In the genomic region with DNA sequence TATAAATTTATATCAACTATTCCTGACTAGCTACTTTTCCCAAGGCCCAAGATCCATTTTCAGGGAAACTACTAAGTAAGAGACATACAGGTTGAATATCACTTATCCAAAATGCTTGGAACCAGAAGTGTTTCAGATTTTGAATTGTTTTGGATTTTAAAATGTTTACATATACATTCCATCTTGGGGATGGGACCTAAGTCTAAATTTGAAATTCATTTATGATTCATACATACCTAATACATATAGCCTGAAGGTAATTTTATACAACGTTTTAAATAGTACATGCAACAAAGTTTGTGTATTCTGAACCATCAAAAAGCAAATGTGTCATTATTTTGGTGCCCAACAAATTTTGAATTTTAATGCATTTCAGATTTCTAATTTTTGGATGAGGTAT, we compare ENCODE assay signal across 24 cellular contexts.
DNase-seq lines count a peak whose midpoint lies in the region; ATAC-seq, FAIRE-seq and TF ChIP-seq lines count a peak whose summit lies in the region.
"Had no signal": no experiment of that assay in that cellular context is flagged by ENCODE, and none has a peak within 500 bp of the region (broad histone marks: within the 10 kb centered on the region; RNA-seq: fewer than 3 reads in every experiment).

No MANE protein-coding gene starts in this region.

- no peaks in the 10 kb centered on the region for H3K79me2 ChIP-seq in mammary epithelial cell (ENCODE audit: insufficient read depth, low read length)

- FAIRE-seq in islet of Langerhans (lab: Jason Lieb, UNC), result peak; percentile 5
- FAIRE-seq: A549, D721Med, GM19239 had no signal

- WGBS in mammary epithelial cell (ENCODE audit: low coverage, missing lambda C conversion rate), result 0% methylated on average over 1 of the region's 1 CpG

- in situ Hi-C loops in mammary epithelial cell (cut with MboI; ENCODE audit: low sequenced_read_pairs in 2 of 2), result no loop called here

- no peak for TF ChIP-seq POLR2A in breast epithelium (IDR thresholded peaks at IDR 0.05)

- H3K4me1 Mint-ChIP-seq in endothelial cell (ENCODE audit: unreplicated experiment), result no peaks in the 10 kb centered on the region
- H3K4me1 Mint-ChIP-seq: CD14-positive monocyte, H9 had no signal

- no peak overlapping the region for H3K4me3 Mint-ChIP-seq in endothelial cell (ENCODE audit: unreplicated experiment)
- H3K4me3 Mint-ChIP-seq: CD14-positive monocyte; CD4-positive, alpha-beta T cell; CD8-positive, alpha-beta memory T cell; GM23338; H9 had no signal

- TF ChIP-seq CTCF in mammary epithelial cell (conservative IDR thresholded peaks at IDR 0.05 in 1 of 2, IDR thresholded peaks at IDR 0.05 in 1 of 2; ENCODE audit: extremely low read depth in 1 of 2, insufficient read depth in 1 of 2, low read depth in 1 of 2, low read length in 2 of 2) (no peak), breast epithelium (IDR thresholded peaks at IDR 0.05) (no peak), RWPE1 (conservative IDR thresholded peaks at IDR 0.05; ENCODE audit: low read depth) (no peak), endothelial cell (IDR thresholded peaks at IDR 0.05; ENCODE audit: unreplicated experiment) (no peak)

- DNase-seq in mammary epithelial cell (no peak), breast epithelium (ENCODE audit: low spot score in 2 of 2) (no peak), RWPE1 (ENCODE audit: low spot score) (peak; percentile 9), endothelial cell (ENCODE audit: low spot score) (no peak), substantia nigra (lab: John Stamatoyannopoulos, UW) (no peak)
- DNase-seq: 8988T; ACHN; AML-193; BE2C; CD4-positive, alpha-beta T cell; CD8-positive, alpha-beta memory T cell; DMS 273 treated with DMSO at 0.1 percent for 48 hours; DMS53; DMS79 treated with DMSO at 0.1 percent for 48 hours; H9 had no signal

- intact Hi-C loops in mammary epithelial cell (cut with micrococcal nuclease) (no loop called here), breast epithelium (cut with DNase I; ENCODE audit: low total_unique reads) (loop anchor here (10.0 kb wide), 1 partner anchor 621 kb away; a partner anchor contains a TSS)

- H3K27me3 ChIP-seq in mammary epithelial cell (ENCODE audit: insufficient read depth, low read length) (no peaks in the 10 kb centered on the region), breast epithelium (no peaks in the 10 kb centered on the region)
- H3K27me3 ChIP-seq: BE2C; BLaER1 treated with 17β-estradiol and CSF1 and Interleukin-3, amounts not matched to agents 10 nM and 100 nM had no signal

- CTCF ChIA-PET in mammary epithelial cell (lab: Charles Lee; ENCODE audit: low non-redundant PET), result no interaction called here
- CTCF ChIA-PET in RWPE1 (lab: Yijun Ruan, JAX), result interaction anchor here (0.6 kb wide), 1 partner anchor 228 kb away, joined by 3 read pairs; no protein-coding TSS in a partner anchor

- no peaks in the 10 kb centered on the region for H4K20me1 ChIP-seq in mammary epithelial cell (ENCODE audit: insufficient read depth, low read length)
- H4K20me1 ChIP-seq: BLaER1 treated with 17β-estradiol and CSF1 and Interleukin-3, amounts not matched to agents 10 nM and 100 nM had no signal

- no peak overlapping the region for H2AFZ ChIP-seq in mammary epithelial cell (ENCODE audit: low read depth, low read length)
- H2AFZ ChIP-seq: GM23338 had no signal

- H3K27me3 Mint-ChIP-seq in endothelial cell (ENCODE audit: unreplicated experiment), result no peaks in the 10 kb centered on the region
- H3K27me3 Mint-ChIP-seq: CD4-positive, alpha-beta T cell; CD8-positive, alpha-beta memory T cell had no signal

- dilution Hi-C loops in mammary epithelial cell (cut with HindIII; ENCODE audit: low sequenced_read_pairs), result no loop called here

- H3K27ac ChIP-seq in mammary epithelial cell (ENCODE audit: insufficient read depth, low read depth, low read length) (no peak overlapping the region), breast epithelium (no peak overlapping the region), RWPE1 (no peak overlapping the region), substantia nigra (ENCODE audit: low read depth, low read length, poor library complexity, severe bottlenecking) (no peak overlapping the region)
- H3K27ac ChIP-seq: A549; BLaER1 treated with 17β-estradiol and CSF1 and Interleukin-3, amounts not matched to agents 10 nM and 100 nM had no signal

- no peaks in the 10 kb centered on the region for H3K9me3 Mint-ChIP-seq in endothelial cell (ENCODE audit: unreplicated experiment)
- H3K9me3 Mint-ChIP-seq: CD14-positive monocyte; CD4-positive, alpha-beta T cell; CD8-positive, alpha-beta memory T cell; GM23338; H9 had no signal

- H3K4me3 ChIP-seq in mammary epithelial cell (replicated peaks in 1 of 3; ENCODE audit: insufficient read depth in 1 of 3, low read depth in 2 of 3, low read length in 3 of 3) (no peak overlapping the region), breast epithelium (no peak overlapping the region)
- H3K4me3 ChIP-seq: A549; BLaER1 treated with 17β-estradiol and CSF1 and Interleukin-3, amounts not matched to agents 10 nM and 100 nM; GM23338 had no signal

- H3K4me1 ChIP-seq in mammary epithelial cell (ENCODE audit: insufficient read depth, low read length), result peaks cover 26% of the 10 kb centered on the region
- H3K4me1 ChIP-seq in breast epithelium, result no peaks in the 10 kb centered on the region
- H3K4me1 ChIP-seq: BE2C; BLaER1 treated with 17β-estradiol and CSF1 and Interleukin-3, amounts not matched to agents 10 nM and 100 nM had no signal

- H3K36me3 Mint-ChIP-seq in endothelial cell (ENCODE audit: low read depth, unreplicated experiment), result no peaks in the 10 kb centered on the region

- peak overlapping the region; percentile 10 for H3K4me2 ChIP-seq in mammary epithelial cell (ENCODE audit: insufficient read depth, low read depth, low read length)
- H3K4me2 ChIP-seq: A549; BLaER1 treated with 17β-estradiol and CSF1 and Interleukin-3, amounts not matched to agents 10 nM and 100 nM; GM23338 had no signal

- no peaks in the 10 kb centered on the region for H3K9me3 ChIP-seq in mammary epithelial cell (replicated peaks; ENCODE audit: insufficient read depth, low read length)
- H3K9me3 ChIP-seq in breast epithelium, result no peaks in the 10 kb centered on the region
- H3K9me3 ChIP-seq: A549; BE2C; BLaER1 treated with 17β-estradiol and CSF1 and Interleukin-3, amounts not matched to agents 10 nM and 100 nM had no signal

- no peak overlapping the region for H3K27ac Mint-ChIP-seq in endothelial cell (ENCODE audit: unreplicated experiment)
- H3K27ac Mint-ChIP-seq: CD14-positive monocyte; CD4-positive, alpha-beta T cell; GM23338 had no signal

- ATAC-seq in GM19328 (IDR thresholded peaks at IDR 0.05; ENCODE audit: unreplicated experiment), result no peak
- ATAC-seq: A549, GM23338, HCT116 had no signal

- no peak overlapping the region for H3K9ac ChIP-seq in mammary epithelial cell (ENCODE audit: insufficient read depth, low read length)
- H3K9ac ChIP-seq: BLaER1 treated with 17β-estradiol and CSF1 and Interleukin-3, amounts not matched to agents 10 nM and 100 nM had no signal

- no TSS peak for BruUV-seq in mammary epithelial cell (replicated peaks; lab: Mats Ljungman, UMichigan)

- no peaks in the 10 kb centered on the region for H3K36me3 ChIP-seq in mammary epithelial cell (ENCODE audit: insufficient read depth, low read length)
- H3K36me3 ChIP-seq in breast epithelium, result no peaks in the 10 kb centered on the region

- POLR2A ChIA-PET in RWPE1 (lab: Yijun Ruan, JAX; ENCODE audit: low non-redundant PET), result no interaction called here
